In genomic region chr2:43539991-43540860, GRCh38 we compare ENCODE assay signal across 9 cellular contexts. TPM values are rescaled to one million over a fixed set of nuclear protein-coding genes. Genes with fewer than 3 reads are reported as not detected.
DNase-seq lines count a peak whose midpoint lies in the region; ATAC-seq and TF ChIP-seq lines count a peak whose summit lies in the region.
"Had no signal": no experiment of that assay in that cellular context is flagged by ENCODE, and none has a peak within 500 bp of the region (broad histone marks: within the 10 kb centered on the region; RNA-seq: fewer than 3 reads in every experiment).

No MANE protein-coding gene starts in this region.

- H3K27me3 Mint-ChIP-seq in CD14-positive monocyte (ENCODE audit: low read depth in 3 of 3), result no peaks in the 10 kb centered on the region

- H3K4me3 Mint-ChIP-seq in CD14-positive monocyte, result no peak overlapping the region

- H3K4me1 Mint-ChIP-seq in CD14-positive monocyte, result peaks cover 41% of the 10 kb centered on the region

- DNase-seq in CD14-positive monocyte (ENCODE audit: low spot score), result peak; percentile 87
- DNase-seq in RWPE1 (ENCODE audit: low spot score), result peak; percentile 63
- peak; percentile 99 for DNase-seq in fibroblast of the conjunctiva (ENCODE audit: low read depth)
- peak; percentile 82 for DNase-seq in posterior vena cava (ENCODE audit: low spot score)
- no peak for DNase-seq in COR-L47 (lab: John Stamatoyannopoulos, UW)
- DNase-seq: activated CD4-positive, alpha-beta T cell treated with anti-CD3 and anti-CD28 coated beads, Interleukin-2, amount 50 U/mL, for 48 hours had no signal

- TF ChIP-seq CTCF in CD14-positive monocyte (IDR thresholded peaks at IDR 0.05) (no peak), RWPE1 (conservative IDR thresholded peaks at IDR 0.05; ENCODE audit: low read depth) (no peak)

- intact Hi-C loops in CD14-positive monocyte (cut with micrococcal nuclease), result loop anchor here (5.0 to 10.0 kb wide), 5 partner anchors 53 to 685 kb away; partner anchors contain the start of gene ZFP36L2 (in 2 of the 2)
- intact Hi-C loops in posterior vena cava (cut with DNase I), result loop anchor here in 1 of 2 donors (5.0 kb wide), 1 partner anchor 593 kb away; no protein-coding TSS in a partner anchor

- H3K27ac Mint-ChIP-seq in CD14-positive monocyte, result peak overlapping the region; percentile 85 to 96 (median 91)

- CTCF ChIA-PET in RWPE1 (lab: Yijun Ruan, JAX), result interaction anchor here (0.9 to 1.6 kb wide), 4 partner anchors 55 to 593 kb away, joined by 3 read pairs; no protein-coding TSS in a partner anchor

- H3K9me3 Mint-ChIP-seq in CD14-positive monocyte, result no peaks in the 10 kb centered on the region

- no peak overlapping the region for H3K27ac ChIP-seq in RWPE1

- POLR2A ChIA-PET in RWPE1 (lab: Yijun Ruan, JAX; ENCODE audit: low non-redundant PET), result no interaction called here

- H3K36me3 Mint-ChIP-seq in CD14-positive monocyte, result peaks cover 5 to 27% of the 10 kb centered on the region in 2 donors

- ATAC-seq in HG02884 (IDR thresholded peaks at IDR 0.05; ENCODE audit: unreplicated experiment), result no peak
- no peak for ATAC-seq in HG03095 (IDR thresholded peaks at IDR 0.05; ENCODE audit: unreplicated experiment)
- no peak for ATAC-seq in HG02642 (IDR thresholded peaks at IDR 0.05; ENCODE audit: poor library complexity, unreplicated experiment)

RNA-seq across cellular contexts. Expression of gene THADA, which starts 55.6 kb away (rescaled TPM):
- 1 to 10 TPM; 7.3 to 9.7 TPM for polyA plus RNA-seq in CD14-positive monocyte
- total RNA-seq in posterior vena cava, result 10 to 100 TPM; 29.9 to 30.7 TPM
